In genomic region chr6:157644043-157644810, GRCh38 we compare ENCODE assay signal across 9 cellular contexts.
DNase-seq lines count a peak whose midpoint lies in the region; ATAC-seq and TF ChIP-seq lines count a peak whose summit lies in the region.
"Had no signal": no experiment of that assay in that cellular context is flagged by ENCODE, and none has a peak within 500 bp of the region (broad histone marks: within the 10 kb centered on the region; RNA-seq: fewer than 3 reads in every experiment).

No MANE protein-coding gene starts in this region.

- intact Hi-C loops in head of caudate nucleus (cut with DNase I) = no loop called here

- H3K4me3 ChIP-seq in H7 (ENCODE audit: insufficient read depth, low read depth, low read length) = no peak overlapping the region

- ATAC-seq in HG02763 (IDR thresholded peaks at IDR 0.05; ENCODE audit: unreplicated experiment) = no peak

- DNase-seq in HT-29 (ENCODE audit: low spot score) = peak; percentile 23
- DNase-seq in activated CD4-positive, alpha-beta T cell treated with anti-CD3 and anti-CD28 coated beads, Interleukin-2, amount 50 U/mL, for 48 hours = peak; percentile 32 to 39
- DNase-seq in head of caudate nucleus = peak in 28 of 42 donors; percentile 11 to 63 (median 39)
- DNase-seq in GM20000 (ENCODE audit: low spot score) = no peak
- DNase-seq in HK-2 (ENCODE audit: unreplicated experiment) = no peak
- DNase-seq in H7 = no peak
- DNase-seq: NCI-H1436 treated with DMSO at 0.1 percent for 48 hours had no signal

- H3K27me3 ChIP-seq in H7 (ENCODE audit: control insufficient read depth, insufficient read depth, low read length) = no peaks in the 10 kb centered on the region

- H3K36me3 ChIP-seq in H7 (replicated peaks; ENCODE audit: control insufficient read depth, insufficient read depth, low read length) = no peaks in the 10 kb centered on the region

- no peak overlapping the region for H3K27ac ChIP-seq in 22Rv1

- peak; percentile 47 for TF ChIP-seq CTCF in 22Rv1 (IDR thresholded peaks at IDR 0.05)
- TF ChIP-seq CTCF in GM20000 (IDR thresholded peaks at IDR 0.05; ENCODE audit: extremely low read depth, missing control alignments) = no peak

Comparison
In these comparisons a context has a peak if more than half of its experiments do, and no peak if none do; other contexts are left out.
1. DNase-seq: peak in HT-29 (single experiment), activated CD4-positive, alpha-beta T cell treated with anti-CD3 and anti-CD28 coated beads, Interleukin-2, amount 50 U/mL, for 48 hours (2 of 2) and head of caudate nucleus (28 of 42); none in GM20000 (single experiment), HK-2 (single experiment) and H7 (single experiment).